8 cellular contexts compared by ENCODE assay signal in genomic region chr1:1512425-1512824, GRCh38. TPM values are rescaled to one million over a fixed set of nuclear protein-coding genes. Genes with fewer than 3 reads are reported as not detected.
DNase-seq lines count a peak whose midpoint lies in the region; ATAC-seq, FAIRE-seq and TF ChIP-seq lines count a peak whose summit lies in the region.
"Not testable (repeated sequence)": the region's sequence is repeated elsewhere in the genome, so short reads cannot be mapped to it uniquely, and the experiment has no call there.

No MANE protein-coding gene starts in this region.

- CTCF ChIA-PET in endothelial cell of umbilical vein (lab: Charles Lee), result not testable (repeated sequence)

- H4K20me1 ChIP-seq in endothelial cell of umbilical vein (replicated peaks; ENCODE audit: control insufficient read depth, extremely low read depth, insufficient read depth, low read length), result not testable (repeated sequence)

- H3K9ac ChIP-seq in SK-N-MC (ENCODE audit: insufficient read length); endothelial cell of umbilical vein (replicated peaks; ENCODE audit: extremely low read depth, insufficient read depth, low read length): not testable (repeated sequence)

- not testable (repeated sequence) for H3K4me1 ChIP-seq in endothelial cell of umbilical vein (ENCODE audit: control insufficient read depth, extremely low read depth, insufficient read depth, low read length); vagina
- peaks cover 6 to 28% of the 10 kb centered on the region in 2 donors for H3K4me1 ChIP-seq in left lung

- not testable (repeated sequence) for BruUV-seq in endothelial cell of umbilical vein (replicated peaks; lab: Mats Ljungman, UMichigan)

- H3K79me2 ChIP-seq in endothelial cell of umbilical vein (ENCODE audit: control insufficient read depth, insufficient read depth, low read length), result peaks cover 21% of the 10 kb centered on the region

- TF ChIP-seq POLR2A in GM18505 (IDR thresholded peaks at IDR 0.05; ENCODE audit: borderline replicate concordance, extremely low read depth, insufficient read depth, insufficient read length); endothelial cell of umbilical vein (IDR thresholded peaks at IDR 0.05; ENCODE audit: low read depth, low read length); vagina (IDR thresholded peaks at IDR 0.05): not testable (repeated sequence)

- intact Hi-C loops in endothelial cell of umbilical vein (cut with micrococcal nuclease), result loop anchor here (2.0 to 5.0 kb wide), 2 partner anchors 62 to 105 kb away; partner anchors contain the start of genes MIB2 and SSU72
- intact Hi-C loops in left lung (cut with DNase I); vagina (cut with DNase I): not testable (repeated sequence)

- H3K9me1 ChIP-seq in endothelial cell of umbilical vein (replicated peaks; ENCODE audit: control insufficient read depth, extremely low read depth, insufficient read depth, low read length), result not testable (repeated sequence)

- not testable (repeated sequence) for H3K9me3 ChIP-seq in SK-N-MC (ENCODE audit: low read depth, low read length); endothelial cell of umbilical vein (replicated peaks; ENCODE audit: control insufficient read depth, insufficient read depth, low read length); left lung; vagina

- H2AFZ ChIP-seq in endothelial cell of umbilical vein (ENCODE audit: low read depth, low read length), result not testable (repeated sequence)

- dilution Hi-C loops in endothelial cell of umbilical vein (cut with MboI; ENCODE audit: extremely low pct_ligation_motif_present, low sequenced_read_pairs), result not testable (repeated sequence)

- H3K27ac ChIP-seq in SK-N-MC; endothelial cell of umbilical vein (ENCODE audit: insufficient read depth, low read depth, low read length): not testable (repeated sequence)
- peak overlapping the region in 1 of 2 donors; percentile 94 for H3K27ac ChIP-seq in left lung
- H3K27ac ChIP-seq in vagina, result peak overlapping the region; percentile 91

- TF ChIP-seq CTCF in endothelial cell of umbilical vein (IDR thresholded peaks at IDR 0.05; ENCODE audit: extremely low read depth in 1 of 2, insufficient read depth in 1 of 2, low read depth in 1 of 2, low read length in 2 of 2); left lung (IDR thresholded peaks at IDR 0.05); retinal pigment epithelial cell (conservative IDR thresholded peaks at IDR 0.05; ENCODE audit: low read depth, low read length); vagina (IDR thresholded peaks at IDR 0.05): not testable (repeated sequence)

- DNase-seq in SK-N-MC (ENCODE audit: low read depth, low spot score); endothelial cell of umbilical vein (ENCODE audit: low read depth, low spot score); left lung; retinal pigment epithelial cell (ENCODE audit: low read depth); vagina (ENCODE audit: extremely low spot score in 2 of 2): not testable (repeated sequence)
- peak; percentile 72 for DNase-seq in activated effector memory CD4-positive, alpha-beta T cell treated with anti-CD3 and anti-CD28 coated beads, Interleukin-2, amount 50 U/mL, for 16 hours

- not testable (repeated sequence) for H3K36me3 ChIP-seq in SK-N-MC (ENCODE audit: insufficient read depth, low read length); endothelial cell of umbilical vein (ENCODE audit: control insufficient read depth in 2 of 2, extremely low read depth in 1 of 2, insufficient read depth in 2 of 2, low read length in 2 of 2); vagina
- H3K36me3 ChIP-seq in left lung, result peaks cover 0 to 18% of the 10 kb centered on the region in 2 donors

- H3K4me3 ChIP-seq in SK-N-MC, result peak overlapping the region; percentile 85
- peak overlapping the region in 1 of 3 experiments; percentile 61 for H3K4me3 ChIP-seq in endothelial cell of umbilical vein (replicated peaks in 1 of 3; ENCODE audit: insufficient read depth in 1 of 3, low read depth in 1 of 3, low read length in 3 of 3)
- H3K4me3 ChIP-seq in left lung, result peak overlapping the region; percentile 84 to 87
- H3K4me3 ChIP-seq in retinal pigment epithelial cell (ENCODE audit: low read length), result peak overlapping the region; percentile 86
- H3K4me3 ChIP-seq in vagina, result peak overlapping the region; percentile 74 to 98

- ATAC-seq in GM18505 (IDR thresholded peaks at IDR 0.05; ENCODE audit: unreplicated experiment) (peak; percentile 16), HG03196 (IDR thresholded peaks at IDR 0.05; ENCODE audit: unreplicated experiment) (peak; percentile 1)
- not testable (repeated sequence) for ATAC-seq in left lung

- POLR2A ChIA-PET in endothelial cell of umbilical vein (lab: Charles Lee), result not testable (repeated sequence)

- H3K4me2 ChIP-seq in endothelial cell of umbilical vein (ENCODE audit: insufficient read depth, low read length), result not testable (repeated sequence)

- H3K27me3 ChIP-seq in endothelial cell of umbilical vein (ENCODE audit: control insufficient read depth in 2 of 2, insufficient read depth in 2 of 2, low read length in 2 of 2); left lung; vagina: not testable (repeated sequence)

- FAIRE-seq in endothelial cell of umbilical vein (lab: Jason Lieb, UNC), result peak; percentile 83

RNA-seq across cellular contexts. Expression of gene ATAD3A, which starts 0.5 kb away (rescaled TPM):
- 55.2 and 57.4 TPM in 2 replicates for total RNA-seq in endothelial cell of umbilical vein
- polyA plus RNA-seq in endothelial cell of umbilical vein, result 24.9 and 28.8 TPM in 2 replicates
- polyA plus RNA-seq in endothelial cell of umbilical vein (2011; cell fraction: cytosol; rRNA removed), result 23.0 and 29.1 TPM in 2 replicates
- polyA plus RNA-seq in endothelial cell of umbilical vein (2011; cell fraction: nucleus; rRNA removed), result 47.8 and 57.7 TPM in 2 replicates
- polyA plus RNA-seq in endothelial cell of umbilical vein (2012), result 26.8 and 28.1 TPM in 2 replicates
- polyA minus RNA-seq in endothelial cell of umbilical vein, result 13.7 and 22.7 TPM in 2 replicates
- 52.6 TPM for polyA minus RNA-seq in endothelial cell of umbilical vein (2011; cell fraction: cytosol; rRNA and poly(A)+ RNA removed)
- 10.6 and 18.4 TPM in 2 replicates for polyA minus RNA-seq in endothelial cell of umbilical vein (2011; cell fraction: nucleus; rRNA and poly(A)+ RNA removed)
- total RNA-seq in left lung, result 10 to 100 TPM; 27.1 to 37.8 TPM
- total RNA-seq in vagina, result 21.9 TPM

RNA-seq across cellular contexts. Expression of gene TMEM240, which starts 28.0 kb away (rescaled TPM):
- 7.0 and 8.8 TPM in 2 replicates for total RNA-seq in endothelial cell of umbilical vein
- polyA plus RNA-seq in endothelial cell of umbilical vein, result 5.3 and 7.6 TPM in 2 replicates
- 3.3 and 4.5 TPM in 2 replicates for polyA plus RNA-seq in endothelial cell of umbilical vein (2011; cell fraction: cytosol; rRNA removed)
- polyA plus RNA-seq in endothelial cell of umbilical vein (2011; cell fraction: nucleus; rRNA removed), result 6.8 and 7.3 TPM in 2 replicates
- 2.1 and 5.6 TPM in 2 replicates for polyA plus RNA-seq in endothelial cell of umbilical vein (2012)
- polyA minus RNA-seq in endothelial cell of umbilical vein, result 1.1 and 1.2 TPM in 2 replicates
- polyA minus RNA-seq in endothelial cell of umbilical vein (2011; cell fraction: cytosol; rRNA and poly(A)+ RNA removed), result not detected
- 0.87 and 2.0 TPM in 2 replicates for polyA minus RNA-seq in endothelial cell of umbilical vein (2011; cell fraction: nucleus; rRNA and poly(A)+ RNA removed)
- total RNA-seq in left lung, result 1 to 10 TPM; 2.6 to 3.5 TPM
- total RNA-seq in vagina, result 3.9 TPM

RNA-seq across cellular contexts. Expression of gene ATAD3B, which starts 40.9 kb away (rescaled TPM):
- total RNA-seq in endothelial cell of umbilical vein (45.8 and 48.2 TPM in 2 replicates), left lung (10 to 100 TPM; 19.4 to 30.7 TPM), vagina (17.7 TPM)
- 20.5 and 22.7 TPM in 2 replicates for polyA plus RNA-seq in endothelial cell of umbilical vein
- 10.6 and 15.8 TPM in 2 replicates for polyA plus RNA-seq in endothelial cell of umbilical vein (2011; cell fraction: cytosol; rRNA removed)
- 107 and 147 TPM in 2 replicates for polyA plus RNA-seq in endothelial cell of umbilical vein (2011; cell fraction: nucleus; rRNA removed)
- 16.0 and 23.1 TPM in 2 replicates for polyA plus RNA-seq in endothelial cell of umbilical vein (2012)
- polyA minus RNA-seq in endothelial cell of umbilical vein, result 10.3 and 22.1 TPM in 2 replicates
- 66.3 TPM for polyA minus RNA-seq in endothelial cell of umbilical vein (2011; cell fraction: cytosol; rRNA and poly(A)+ RNA removed)
- 22.2 and 45.5 TPM in 2 replicates for polyA minus RNA-seq in endothelial cell of umbilical vein (2011; cell fraction: nucleus; rRNA and poly(A)+ RNA removed)
